In the genomic region with DNA sequence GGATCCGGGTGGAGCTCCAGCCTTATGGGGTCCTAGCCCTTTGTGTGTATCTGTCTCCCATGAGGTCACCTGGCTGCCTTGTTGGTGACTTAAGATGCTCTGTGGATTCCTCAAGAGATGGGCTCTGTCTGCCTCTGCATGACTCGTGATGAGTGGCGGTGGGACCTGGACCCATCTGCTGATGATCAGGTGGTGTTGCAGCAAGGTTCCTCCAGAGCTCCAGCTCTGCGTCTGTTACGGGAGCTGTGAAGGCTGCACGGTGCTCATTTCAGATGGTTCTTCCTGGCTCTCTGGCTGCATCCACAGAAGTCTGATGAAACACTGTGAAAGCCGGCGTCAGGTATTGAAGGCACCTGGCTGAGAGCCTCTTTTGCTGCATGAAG, we compare ENCODE assay signal across 1 cellular context.
TF ChIP-seq lines count a peak whose summit lies in the region.

No MANE protein-coding gene starts in this region.

TF ChIP-seq in HepG2, 621 proteins besides CTCF, POLR2A, EP300 and RAD21 (continued from another document and continues in another):
- TF ChIP-seq, protein P1, sequence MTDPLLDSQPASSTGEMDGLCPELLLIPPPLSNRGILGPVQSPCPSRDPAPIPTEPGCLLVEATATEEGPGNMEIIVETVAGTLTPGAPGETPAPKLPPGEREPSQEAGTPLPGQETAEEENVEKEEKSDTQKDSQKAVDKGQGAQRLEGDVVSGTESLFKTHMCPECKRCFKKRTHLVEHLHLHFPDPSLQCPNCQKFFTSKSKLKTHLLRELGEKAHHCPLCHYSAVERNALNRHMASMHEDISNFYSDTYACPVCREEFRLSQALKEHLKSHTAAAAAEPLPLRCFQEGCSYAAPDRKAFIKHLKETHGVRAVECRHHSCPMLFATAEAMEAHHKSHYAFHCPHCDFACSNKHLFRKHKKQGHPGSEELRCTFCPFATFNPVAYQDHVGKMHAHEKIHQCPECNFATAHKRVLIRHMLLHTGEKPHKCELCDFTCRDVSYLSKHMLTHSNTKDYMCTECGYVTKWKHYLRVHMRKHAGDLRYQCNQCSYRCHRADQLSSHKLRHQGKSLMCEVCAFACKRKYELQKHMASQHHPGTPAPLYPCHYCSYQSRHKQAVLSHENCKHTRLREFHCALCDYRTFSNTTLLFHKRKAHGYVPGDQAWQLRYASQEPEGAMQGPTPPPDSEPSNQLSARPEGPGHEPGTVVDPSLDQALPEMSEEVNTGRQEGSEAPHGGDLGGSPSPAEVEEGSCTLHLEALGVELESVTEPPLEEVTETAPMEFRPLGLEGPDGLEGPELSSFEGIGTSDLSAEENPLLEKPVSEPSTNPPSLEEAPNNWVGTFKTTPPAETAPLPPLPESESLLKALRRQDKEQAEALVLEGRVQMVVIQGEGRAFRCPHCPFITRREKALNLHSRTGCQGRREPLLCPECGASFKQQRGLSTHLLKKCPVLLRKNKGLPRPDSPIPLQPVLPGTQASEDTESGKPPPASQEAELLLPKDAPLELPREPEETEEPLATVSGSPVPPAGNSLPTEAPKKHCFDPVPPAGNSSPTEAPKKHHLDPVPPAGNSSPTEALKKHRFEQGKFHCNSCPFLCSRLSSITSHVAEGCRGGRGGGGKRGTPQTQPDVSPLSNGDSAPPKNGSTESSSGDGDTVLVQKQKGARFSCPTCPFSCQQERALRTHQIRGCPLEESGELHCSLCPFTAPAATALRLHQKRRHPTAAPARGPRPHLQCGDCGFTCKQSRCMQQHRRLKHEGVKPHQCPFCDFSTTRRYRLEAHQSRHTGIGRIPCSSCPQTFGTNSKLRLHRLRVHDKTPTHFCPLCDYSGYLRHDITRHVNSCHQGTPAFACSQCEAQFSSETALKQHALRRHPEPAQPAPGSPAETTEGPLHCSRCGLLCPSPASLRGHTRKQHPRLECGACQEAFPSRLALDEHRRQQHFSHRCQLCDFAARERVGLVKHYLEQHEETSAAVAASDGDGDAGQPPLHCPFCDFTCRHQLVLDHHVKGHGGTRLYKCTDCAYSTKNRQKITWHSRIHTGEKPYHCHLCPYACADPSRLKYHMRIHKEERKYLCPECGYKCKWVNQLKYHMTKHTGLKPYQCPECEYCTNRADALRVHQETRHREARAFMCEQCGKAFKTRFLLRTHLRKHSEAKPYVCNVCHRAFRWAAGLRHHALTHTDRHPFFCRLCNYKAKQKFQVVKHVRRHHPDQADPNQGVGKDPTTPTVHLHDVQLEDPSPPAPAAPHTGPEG (CRISPR knock-in tag; IDR thresholded peaks at IDR 0.05): no peak
- TF ChIP-seq ZNF354B (CRISPR knock-in tag; IDR thresholded peaks at IDR 0.05) (no peak), SAP130 (CRISPR knock-in tag; IDR thresholded peaks at IDR 0.05; ENCODE audit: low read depth) (peak; percentile 19; the same call in 1 of the 2 replicates), ZNF501 (CRISPR knock-in tag; IDR thresholded peaks at IDR 0.05) (no peak), ZNF782 (CRISPR knock-in tag; IDR thresholded peaks at IDR 0.05; ENCODE audit: borderline replicate concordance) (no peak), ZSCAN31 (CRISPR knock-in tag; IDR thresholded peaks at IDR 0.05; ENCODE audit: low read depth) (no peak), NFYB (CRISPR knock-in tag; IDR thresholded peaks at IDR 0.05) (no peak), SPEN (CRISPR knock-in tag; IDR thresholded peaks at IDR 0.05; ENCODE audit: low read depth) (no peak), YY1 (IDR thresholded peaks at IDR 0.05; ENCODE audit: insufficient read depth, insufficient replicate concordance, low read depth, low read length) (no peak), XRCC5 (optimal IDR thresholded peaks at IDR 0.05; ENCODE audit: low read length) (no peak), SIN3A (IDR thresholded peaks at IDR 0.05; ENCODE audit: borderline replicate concordance, low read depth, low read length) (0 out of 2 replicates have a peak, but pooled peaks have one; percentile 30), ZNF713 (CRISPR knock-in tag; IDR thresholded peaks at IDR 0.05) (no peak), CEBPB (IDR thresholded peaks at IDR 0.05; ENCODE audit: borderline replicate concordance, low read depth, low read length) (peak; percentile 8; the same call in 1 of the 2 replicates), SYNCRIP (IDR thresholded peaks at IDR 0.05; ENCODE audit: insufficient read depth, low read depth, low read length) (no peak), SCMH1 (CRISPR knock-in tag; IDR thresholded peaks at IDR 0.05; ENCODE audit: borderline replicate concordance) (no peak), ZNF543 (CRISPR knock-in tag; IDR thresholded peaks at IDR 0.05) (no peak), SOX6 (IDR thresholded peaks at IDR 0.05) (no peak), SOX6 (CRISPR knock-in tag; IDR thresholded peaks at IDR 0.05) (peak; percentile 47; the same call in 1 of the 2 replicates), GFI1 (CRISPR knock-in tag; IDR thresholded peaks at IDR 0.05; ENCODE audit: borderline replicate concordance) (no peak), CC2D1A (CRISPR knock-in tag; IDR thresholded peaks at IDR 0.05) (no peak), ZNF709 (CRISPR knock-in tag; IDR thresholded peaks at IDR 0.05) (0 out of 2 replicates have a peak, but pooled peaks have one; percentile 22), ZNF451 (CRISPR knock-in tag; IDR thresholded peaks at IDR 0.05) (no peak)
- TF ChIP-seq, protein P2, sequence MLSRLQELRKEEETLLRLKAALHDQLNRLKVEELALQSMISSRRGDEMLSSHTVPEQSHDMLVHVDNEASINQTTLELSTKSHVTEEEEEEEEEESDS (CRISPR knock-in tag; IDR thresholded peaks at IDR 0.05; ENCODE audit: borderline replicate concordance): no peak
- TF ChIP-seq, protein P3, sequence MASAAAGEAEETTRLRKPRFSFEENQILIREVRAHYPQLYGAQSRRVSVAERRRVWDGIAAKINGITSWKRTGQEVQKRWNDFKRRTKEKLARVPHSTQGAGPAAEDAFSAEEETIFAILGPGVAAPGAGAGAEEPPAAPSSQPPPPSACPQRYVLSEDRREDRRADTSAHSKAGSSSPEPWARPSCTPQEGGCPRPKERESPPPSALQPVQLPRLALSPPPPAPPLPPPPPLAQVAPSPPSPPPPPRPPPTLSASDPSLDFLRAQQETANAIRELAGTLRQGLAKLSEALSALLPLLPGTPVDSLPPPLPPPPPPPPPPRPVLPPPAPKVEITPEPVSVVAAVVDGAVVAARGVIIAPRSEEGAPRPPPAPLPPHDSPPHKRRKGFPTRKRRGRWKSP (CRISPR knock-in tag; IDR thresholded peaks at IDR 0.05): no peak
- TF ChIP-seq, protein P4, sequence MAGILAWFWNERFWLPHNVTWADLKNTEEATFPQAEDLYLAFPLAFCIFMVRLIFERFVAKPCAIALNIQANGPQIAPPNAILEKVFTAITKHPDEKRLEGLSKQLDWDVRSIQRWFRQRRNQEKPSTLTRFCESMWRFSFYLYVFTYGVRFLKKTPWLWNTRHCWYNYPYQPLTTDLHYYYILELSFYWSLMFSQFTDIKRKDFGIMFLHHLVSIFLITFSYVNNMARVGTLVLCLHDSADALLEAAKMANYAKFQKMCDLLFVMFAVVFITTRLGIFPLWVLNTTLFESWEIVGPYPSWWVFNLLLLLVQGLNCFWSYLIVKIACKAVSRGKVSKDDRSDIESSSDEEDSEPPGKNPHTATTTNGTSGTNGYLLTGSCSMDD (CRISPR knock-in tag; IDR thresholded peaks at IDR 0.05): no peak
- TF ChIP-seq, protein P5, sequence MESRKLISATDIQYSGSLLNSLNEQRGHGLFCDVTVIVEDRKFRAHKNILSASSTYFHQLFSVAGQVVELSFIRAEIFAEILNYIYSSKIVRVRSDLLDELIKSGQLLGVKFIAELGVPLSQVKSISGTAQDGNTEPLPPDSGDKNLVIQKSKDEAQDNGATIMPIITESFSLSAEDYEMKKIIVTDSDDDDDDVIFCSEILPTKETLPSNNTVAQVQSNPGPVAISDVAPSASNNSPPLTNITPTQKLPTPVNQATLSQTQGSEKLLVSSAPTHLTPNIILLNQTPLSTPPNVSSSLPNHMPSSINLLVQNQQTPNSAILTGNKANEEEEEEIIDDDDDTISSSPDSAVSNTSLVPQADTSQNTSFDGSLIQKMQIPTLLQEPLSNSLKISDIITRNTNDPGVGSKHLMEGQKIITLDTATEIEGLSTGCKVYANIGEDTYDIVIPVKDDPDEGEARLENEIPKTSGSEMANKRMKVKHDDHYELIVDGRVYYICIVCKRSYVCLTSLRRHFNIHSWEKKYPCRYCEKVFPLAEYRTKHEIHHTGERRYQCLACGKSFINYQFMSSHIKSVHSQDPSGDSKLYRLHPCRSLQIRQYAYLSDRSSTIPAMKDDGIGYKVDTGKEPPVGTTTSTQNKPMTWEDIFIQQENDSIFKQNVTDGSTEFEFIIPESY (CRISPR knock-in tag; IDR thresholded peaks at IDR 0.05): 0 out of 2 replicates have a peak, but pooled peaks have one; percentile 42
- TF ChIP-seq, protein P6, sequence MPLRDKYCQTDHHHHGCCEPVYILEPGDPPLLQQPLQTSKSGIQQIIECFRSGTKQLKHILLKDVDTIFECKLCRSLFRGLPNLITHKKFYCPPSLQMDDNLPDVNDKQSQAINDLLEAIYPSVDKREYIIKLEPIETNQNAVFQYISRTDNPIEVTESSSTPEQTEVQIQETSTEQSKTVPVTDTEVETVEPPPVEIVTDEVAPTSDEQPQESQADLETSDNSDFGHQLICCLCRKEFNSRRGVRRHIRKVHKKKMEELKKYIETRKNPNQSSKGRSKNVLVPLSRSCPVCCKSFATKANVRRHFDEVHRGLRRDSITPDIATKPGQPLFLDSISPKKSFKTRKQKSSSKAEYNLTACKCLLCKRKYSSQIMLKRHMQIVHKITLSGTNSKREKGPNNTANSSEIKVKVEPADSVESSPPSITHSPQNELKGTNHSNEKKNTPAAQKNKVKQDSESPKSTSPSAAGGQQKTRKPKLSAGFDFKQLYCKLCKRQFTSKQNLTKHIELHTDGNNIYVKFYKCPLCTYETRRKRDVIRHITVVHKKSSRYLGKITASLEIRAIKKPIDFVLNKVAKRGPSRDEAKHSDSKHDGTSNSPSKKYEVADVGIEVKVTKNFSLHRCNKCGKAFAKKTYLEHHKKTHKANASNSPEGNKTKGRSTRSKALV (CRISPR knock-in tag; IDR thresholded peaks at IDR 0.05): no peak
- TF ChIP-seq, protein P7, sequence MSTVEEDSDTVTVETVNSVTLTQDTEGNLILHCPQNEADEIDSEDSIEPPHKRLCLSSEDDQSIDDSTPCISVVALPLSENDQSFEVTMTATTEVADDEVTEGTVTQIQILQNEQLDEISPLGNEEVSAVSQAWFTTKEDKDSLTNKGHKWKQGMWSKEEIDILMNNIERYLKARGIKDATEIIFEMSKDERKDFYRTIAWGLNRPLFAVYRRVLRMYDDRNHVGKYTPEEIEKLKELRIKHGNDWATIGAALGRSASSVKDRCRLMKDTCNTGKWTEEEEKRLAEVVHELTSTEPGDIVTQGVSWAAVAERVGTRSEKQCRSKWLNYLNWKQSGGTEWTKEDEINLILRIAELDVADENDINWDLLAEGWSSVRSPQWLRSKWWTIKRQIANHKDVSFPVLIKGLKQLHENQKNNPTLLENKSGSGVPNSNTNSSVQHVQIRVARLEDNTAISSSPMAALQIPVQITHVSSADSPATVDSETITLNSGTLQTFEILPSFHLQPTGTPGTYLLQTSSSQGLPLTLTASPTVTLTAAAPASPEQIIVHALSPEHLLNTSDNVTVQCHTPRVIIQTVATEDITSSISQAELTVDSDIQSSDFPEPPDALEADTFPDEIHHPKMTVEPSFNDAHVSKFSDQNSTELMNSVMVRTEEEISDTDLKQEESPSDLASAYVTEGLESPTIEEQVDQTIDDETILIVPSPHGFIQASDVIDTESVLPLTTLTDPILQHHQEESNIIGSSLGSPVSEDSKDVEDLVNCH (CRISPR knock-in tag; IDR thresholded peaks at IDR 0.05): no peak
- TF ChIP-seq, protein P8, sequence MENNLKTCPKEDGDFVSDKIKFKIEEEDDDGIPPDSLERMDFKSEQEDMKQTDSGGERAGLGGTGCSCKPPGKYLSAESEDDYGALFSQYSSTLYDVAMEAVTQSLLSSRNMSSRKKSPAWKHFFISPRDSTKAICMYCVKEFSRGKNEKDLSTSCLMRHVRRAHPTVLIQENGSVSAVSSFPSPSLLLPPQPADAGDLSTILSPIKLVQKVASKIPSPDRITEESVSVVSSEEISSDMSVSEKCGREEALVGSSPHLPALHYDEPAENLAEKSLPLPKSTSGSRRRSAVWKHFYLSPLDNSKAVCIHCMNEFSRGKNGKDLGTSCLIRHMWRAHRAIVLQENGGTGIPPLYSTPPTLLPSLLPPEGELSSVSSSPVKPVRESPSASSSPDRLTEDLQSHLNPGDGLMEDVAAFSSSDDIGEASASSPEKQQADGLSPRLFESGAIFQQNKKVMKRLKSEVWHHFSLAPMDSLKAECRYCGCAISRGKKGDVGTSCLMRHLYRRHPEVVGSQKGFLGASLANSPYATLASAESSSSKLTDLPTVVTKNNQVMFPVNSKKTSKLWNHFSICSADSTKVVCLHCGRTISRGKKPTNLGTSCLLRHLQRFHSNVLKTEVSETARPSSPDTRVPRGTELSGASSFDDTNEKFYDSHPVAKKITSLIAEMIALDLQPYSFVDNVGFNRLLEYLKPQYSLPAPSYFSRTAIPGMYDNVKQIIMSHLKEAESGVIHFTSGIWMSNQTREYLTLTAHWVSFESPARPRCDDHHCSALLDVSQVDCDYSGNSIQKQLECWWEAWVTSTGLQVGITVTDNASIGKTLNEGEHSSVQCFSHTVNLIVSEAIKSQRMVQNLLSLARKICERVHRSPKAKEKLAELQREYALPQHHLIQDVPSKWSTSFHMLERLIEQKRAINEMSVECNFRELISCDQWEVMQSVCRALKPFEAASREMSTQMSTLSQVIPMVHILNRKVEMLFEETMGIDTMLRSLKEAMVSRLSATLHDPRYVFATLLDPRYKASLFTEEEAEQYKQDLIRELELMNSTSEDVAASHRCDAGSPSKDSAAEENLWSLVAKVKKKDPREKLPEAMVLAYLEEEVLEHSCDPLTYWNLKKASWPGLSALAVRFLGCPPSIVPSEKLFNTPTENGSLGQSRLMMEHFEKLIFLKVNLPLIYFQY (CRISPR knock-in tag; IDR thresholded peaks at IDR 0.05; ENCODE audit: borderline replicate concordance): no peak
- TF ChIP-seq, protein P9, sequence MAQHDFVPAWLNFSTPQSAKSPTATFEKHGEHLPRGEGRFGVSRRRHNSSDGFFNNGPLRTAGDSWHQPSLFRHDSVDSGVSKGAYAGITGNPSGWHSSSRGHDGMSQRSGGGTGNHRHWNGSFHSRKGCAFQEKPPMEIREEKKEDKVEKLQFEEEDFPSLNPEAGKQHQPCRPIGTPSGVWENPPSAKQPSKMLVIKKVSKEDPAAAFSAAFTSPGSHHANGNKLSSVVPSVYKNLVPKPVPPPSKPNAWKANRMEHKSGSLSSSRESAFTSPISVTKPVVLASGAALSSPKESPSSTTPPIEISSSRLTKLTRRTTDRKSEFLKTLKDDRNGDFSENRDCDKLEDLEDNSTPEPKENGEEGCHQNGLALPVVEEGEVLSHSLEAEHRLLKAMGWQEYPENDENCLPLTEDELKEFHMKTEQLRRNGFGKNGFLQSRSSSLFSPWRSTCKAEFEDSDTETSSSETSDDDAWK (CRISPR knock-in tag; IDR thresholded peaks at IDR 0.05): no peak
- TF ChIP-seq, protein P10, sequence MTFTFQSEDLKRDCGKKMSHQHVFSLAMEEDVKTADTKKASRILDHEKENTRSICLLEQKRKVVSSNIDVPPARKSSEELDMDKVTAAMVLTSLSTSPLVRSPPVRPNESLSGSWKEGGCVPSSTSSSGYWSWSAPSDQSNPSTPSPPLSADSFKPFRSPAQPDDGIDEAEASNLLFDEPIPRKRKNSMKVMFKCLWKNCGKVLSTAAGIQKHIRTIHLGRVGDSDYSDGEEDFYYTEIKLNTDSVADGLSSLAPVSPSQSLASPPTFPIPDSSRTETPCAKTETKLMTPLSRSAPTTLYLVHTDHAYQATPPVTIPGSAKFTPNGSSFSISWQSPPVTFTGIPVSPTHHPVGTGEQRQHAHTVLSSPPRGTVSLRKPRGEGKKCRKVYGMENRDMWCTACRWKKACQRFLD (CRISPR knock-in tag; IDR thresholded peaks at IDR 0.05; ENCODE audit: borderline replicate concordance): no peak
- TF ChIP-seq, protein P11, sequence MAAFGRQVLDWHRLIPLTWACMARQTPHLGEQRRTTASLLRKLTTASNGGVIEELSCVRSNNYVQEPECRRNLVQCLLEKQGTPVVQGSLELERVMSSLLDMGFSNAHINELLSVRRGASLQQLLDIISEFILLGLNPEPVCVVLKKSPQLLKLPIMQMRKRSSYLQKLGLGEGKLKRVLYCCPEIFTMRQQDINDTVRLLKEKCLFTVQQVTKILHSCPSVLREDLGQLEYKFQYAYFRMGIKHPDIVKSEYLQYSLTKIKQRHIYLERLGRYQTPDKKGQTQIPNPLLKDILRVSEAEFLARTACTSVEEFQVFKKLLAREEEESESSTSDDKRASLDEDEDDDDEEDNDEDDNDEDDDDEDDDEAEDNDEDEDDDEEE (CRISPR knock-in tag; IDR thresholded peaks at IDR 0.05): no peak
